In the genomic region with DNA sequence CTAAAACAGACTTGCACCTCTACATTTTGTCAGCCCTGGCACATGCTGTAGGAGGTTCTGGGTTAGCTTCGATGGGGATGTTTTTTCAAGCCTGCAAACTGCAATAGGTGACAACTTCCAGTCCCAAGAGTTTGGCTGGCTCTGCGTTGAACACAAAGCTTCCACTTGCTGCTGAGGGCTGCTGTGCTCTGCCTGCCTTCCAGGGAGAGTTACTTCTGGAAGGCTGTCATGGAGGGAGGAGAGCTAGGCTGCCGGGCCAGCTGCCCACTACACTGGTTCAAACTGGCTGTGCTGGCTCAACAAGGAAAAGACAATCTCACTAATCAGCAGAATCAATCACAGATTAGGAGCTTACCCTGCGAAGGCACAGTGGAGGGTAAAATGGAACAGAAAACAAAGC, we compare ENCODE assay signal across 2 cellular contexts.
TF ChIP-seq lines count a peak whose summit lies in the region.

No MANE protein-coding gene starts in this region.

TF ChIP-seq in liver, 16 proteins besides CTCF, POLR2A, EP300 and RAD21 (continued from another document):
- TF ChIP-seq MAX (IDR thresholded peaks at IDR 0.05) (no peak), YY1 (IDR thresholded peaks at IDR 0.05) (peak; percentile 50), SP1 (IDR thresholded peaks at IDR 0.05) (no peak), REST (IDR thresholded peaks at IDR 0.05) (peak; percentile 66), RXRA (IDR thresholded peaks at IDR 0.05) (peak in 1 of 2 donors; percentile 34), HNF4G (IDR thresholded peaks at IDR 0.05) (no peak)
- TF ChIP-seq, protein P1, sequence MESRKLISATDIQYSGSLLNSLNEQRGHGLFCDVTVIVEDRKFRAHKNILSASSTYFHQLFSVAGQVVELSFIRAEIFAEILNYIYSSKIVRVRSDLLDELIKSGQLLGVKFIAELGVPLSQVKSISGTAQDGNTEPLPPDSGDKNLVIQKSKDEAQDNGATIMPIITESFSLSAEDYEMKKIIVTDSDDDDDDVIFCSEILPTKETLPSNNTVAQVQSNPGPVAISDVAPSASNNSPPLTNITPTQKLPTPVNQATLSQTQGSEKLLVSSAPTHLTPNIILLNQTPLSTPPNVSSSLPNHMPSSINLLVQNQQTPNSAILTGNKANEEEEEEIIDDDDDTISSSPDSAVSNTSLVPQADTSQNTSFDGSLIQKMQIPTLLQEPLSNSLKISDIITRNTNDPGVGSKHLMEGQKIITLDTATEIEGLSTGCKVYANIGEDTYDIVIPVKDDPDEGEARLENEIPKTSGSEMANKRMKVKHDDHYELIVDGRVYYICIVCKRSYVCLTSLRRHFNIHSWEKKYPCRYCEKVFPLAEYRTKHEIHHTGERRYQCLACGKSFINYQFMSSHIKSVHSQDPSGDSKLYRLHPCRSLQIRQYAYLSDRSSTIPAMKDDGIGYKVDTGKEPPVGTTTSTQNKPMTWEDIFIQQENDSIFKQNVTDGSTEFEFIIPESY (IDR thresholded peaks at IDR 0.05), result no peak

TF ChIP-seq in HepG2, 621 proteins besides CTCF, POLR2A, EP300 and RAD21 (continued from another document):
- TF ChIP-seq, protein P2, sequence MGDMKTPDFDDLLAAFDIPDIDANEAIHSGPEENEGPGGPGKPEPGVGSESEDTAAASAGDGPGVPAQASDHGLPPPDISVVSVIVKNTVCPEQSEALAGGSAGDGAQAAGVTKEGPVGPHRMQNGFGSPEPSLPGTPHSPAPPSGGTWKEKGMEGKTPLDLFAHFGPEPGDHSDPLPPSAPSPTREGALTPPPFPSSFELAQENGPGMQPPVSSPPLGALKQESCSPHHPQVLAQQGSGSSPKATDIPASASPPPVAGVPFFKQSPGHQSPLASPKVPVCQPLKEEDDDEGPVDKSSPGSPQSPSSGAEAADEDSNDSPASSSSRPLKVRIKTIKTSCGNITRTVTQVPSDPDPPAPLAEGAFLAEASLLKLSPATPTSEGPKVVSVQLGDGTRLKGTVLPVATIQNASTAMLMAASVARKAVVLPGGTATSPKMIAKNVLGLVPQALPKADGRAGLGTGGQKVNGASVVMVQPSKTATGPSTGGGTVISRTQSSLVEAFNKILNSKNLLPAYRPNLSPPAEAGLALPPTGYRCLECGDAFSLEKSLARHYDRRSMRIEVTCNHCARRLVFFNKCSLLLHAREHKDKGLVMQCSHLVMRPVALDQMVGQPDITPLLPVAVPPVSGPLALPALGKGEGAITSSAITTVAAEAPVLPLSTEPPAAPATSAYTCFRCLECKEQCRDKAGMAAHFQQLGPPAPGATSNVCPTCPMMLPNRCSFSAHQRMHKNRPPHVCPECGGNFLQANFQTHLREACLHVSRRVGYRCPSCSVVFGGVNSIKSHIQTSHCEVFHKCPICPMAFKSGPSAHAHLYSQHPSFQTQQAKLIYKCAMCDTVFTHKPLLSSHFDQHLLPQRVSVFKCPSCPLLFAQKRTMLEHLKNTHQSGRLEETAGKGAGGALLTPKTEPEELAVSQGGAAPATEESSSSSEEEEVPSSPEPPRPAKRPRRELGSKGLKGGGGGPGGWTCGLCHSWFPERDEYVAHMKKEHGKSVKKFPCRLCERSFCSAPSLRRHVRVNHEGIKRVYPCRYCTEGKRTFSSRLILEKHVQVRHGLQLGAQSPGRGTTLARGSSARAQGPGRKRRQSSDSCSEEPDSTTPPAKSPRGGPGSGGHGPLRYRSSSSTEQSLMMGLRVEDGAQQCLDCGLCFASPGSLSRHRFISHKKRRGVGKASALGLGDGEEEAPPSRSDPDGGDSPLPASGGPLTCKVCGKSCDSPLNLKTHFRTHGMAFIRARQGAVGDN (CRISPR knock-in tag; IDR thresholded peaks at IDR 0.05), result no peak
- no peak for TF ChIP-seq ZNF207 (IDR thresholded peaks at IDR 0.05; ENCODE audit: borderline replicate concordance)
- TF ChIP-seq, protein P3, sequence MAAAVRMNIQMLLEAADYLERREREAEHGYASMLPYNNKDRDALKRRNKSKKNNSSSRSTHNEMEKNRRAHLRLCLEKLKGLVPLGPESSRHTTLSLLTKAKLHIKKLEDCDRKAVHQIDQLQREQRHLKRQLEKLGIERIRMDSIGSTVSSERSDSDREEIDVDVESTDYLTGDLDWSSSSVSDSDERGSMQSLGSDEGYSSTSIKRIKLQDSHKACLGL (CRISPR knock-in tag; IDR thresholded peaks at IDR 0.05), result no peak
- TF ChIP-seq ZNF484 (CRISPR knock-in tag; IDR thresholded peaks at IDR 0.05; ENCODE audit: borderline replicate concordance, low read depth), result no peak
- TF ChIP-seq HDAC6 (IDR thresholded peaks at IDR 0.05; ENCODE audit: low read depth, low read length), result no peak
- TF ChIP-seq HNRNPL (IDR thresholded peaks at IDR 0.05; ENCODE audit: low read depth, low read length), result no peak
